10 cellular contexts compared by ENCODE assay signal in genomic region chr14:58281969-58282368, GRCh38. TPM values are rescaled to one million over a fixed set of nuclear protein-coding genes. Genes with fewer than 3 reads are reported as not detected.
DNase-seq lines count a peak whose midpoint lies in the region; ATAC-seq and TF ChIP-seq lines count a peak whose summit lies in the region.
"Had no signal": no experiment of that assay in that cellular context is flagged by ENCODE, and none has a peak within 500 bp of the region (broad histone marks: within the 10 kb centered on the region; RNA-seq: fewer than 3 reads in every experiment).

No MANE protein-coding gene starts in this region.

- H3K4me3 ChIP-seq in GM23338: no peak overlapping the region
- no peak overlapping the region for H3K4me3 ChIP-seq in right cardiac atrium (ENCODE audit: low read length)
- H3K4me3 ChIP-seq in skeletal muscle tissue (ENCODE audit: low read length in 3 of 3): no peak overlapping the region
- H3K4me3 ChIP-seq: ovary had no signal

- H3K9me3 ChIP-seq in right cardiac atrium (ENCODE audit: control insufficient read depth, low read length): no peaks in the 10 kb centered on the region
- H3K9me3 ChIP-seq in skeletal muscle tissue (ENCODE audit: control insufficient read depth in 3 of 3, low read length in 3 of 3): no peaks in the 10 kb centered on the region
- H3K9me3 ChIP-seq: ovary had no signal

- H4K20me1 ChIP-seq in GM23338 (replicated peaks; ENCODE audit: insufficient read depth): peaks cover 25% of the 10 kb centered on the region

- H3K9me2 ChIP-seq in GM23338 (ENCODE audit: insufficient read depth): no peaks in the 10 kb centered on the region

- 43% methylated on average over 3 of the region's 3 CpGs for WGBS in right cardiac atrium

- DNase-seq in GM23338 (ENCODE audit: low spot score): no peak
- no peak for DNase-seq in activated naive CD8-positive, alpha-beta T cell treated with anti-CD3 and anti-CD28 coated beads, Interleukin-2, amount 10 ng/mL, durations not matched to agents 7 days and 5 days
- no peak for DNase-seq in right cardiac atrium
- no peak for DNase-seq in HUDEP-2 (lab: John Stamatoyannopoulos, UW; ENCODE audit: unreplicated experiment in 76 of 76)
- no peak for DNase-seq in DMS153 treated with DMSO at 0.1 percent for 48 hours (lab: John Stamatoyannopoulos, UW; ENCODE audit: unreplicated experiment)
- no peak for DNase-seq in NAMALWA (ENCODE audit: low spot score)
- no peak for DNase-seq in NCI-H748 treated with DMSO at 0.1 percent for 48 hours (lab: John Stamatoyannopoulos, UW)
- DNase-seq: activated CD4-positive, alpha-beta T cell treated with anti-CD3 and anti-CD28 coated beads, Interleukin-2, amount 50 U/mL, for 1 hour; ovary had no signal

- no peak overlapping the region for H3K4me3 Mint-ChIP-seq in GM23338
- H3K4me3 Mint-ChIP-seq in activated naive CD8-positive, alpha-beta T cell treated with anti-CD3 and anti-CD28 coated beads, Interleukin-2, amount 10 ng/mL, durations not matched to agents 7 days and 5 days: peak overlapping the region; percentile 75

- no peaks in the 10 kb centered on the region for H3K9me3 Mint-ChIP-seq in GM23338
- H3K9me3 Mint-ChIP-seq in activated naive CD8-positive, alpha-beta T cell treated with anti-CD3 and anti-CD28 coated beads, Interleukin-2, amount 10 ng/mL, durations not matched to agents 7 days and 5 days: no peaks in the 10 kb centered on the region

- H3K36me3 ChIP-seq in GM23338 (ENCODE audit: insufficient read depth) (peaks cover 27% of the 10 kb centered on the region), skeletal muscle tissue (ENCODE audit: control insufficient read depth in 3 of 3, insufficient read depth in 3 of 3, low read length in 3 of 3) (peaks cover 2 to 32% (median 22%) of the 10 kb centered on the region in 3 donors)
- H3K36me3 ChIP-seq: ovary had no signal

- H3K4me1 ChIP-seq in GM23338 (ENCODE audit: insufficient read depth) (no peaks in the 10 kb centered on the region), right cardiac atrium (ENCODE audit: control insufficient read depth, insufficient read depth, low read length) (no peaks in the 10 kb centered on the region), skeletal muscle tissue (ENCODE audit: control insufficient read depth in 3 of 3, insufficient read depth in 3 of 3, low read length in 3 of 3) (peaks cover 19 to 36% (median 28%) of the 10 kb centered on the region in 3 donors)

- H3K27me3 ChIP-seq in GM23338 (ENCODE audit: insufficient read depth) (no peaks in the 10 kb centered on the region), right cardiac atrium (ENCODE audit: control insufficient read depth, insufficient read depth) (no peaks in the 10 kb centered on the region), skeletal muscle tissue (ENCODE audit: control insufficient read depth in 3 of 3, insufficient read depth in 3 of 3, low read length in 3 of 3) (no peaks in the 10 kb centered on the region)
- H3K27me3 ChIP-seq: ovary had no signal

- no peak for TF ChIP-seq CTCF in GM23338 (conservative IDR thresholded peaks at IDR 0.05; ENCODE audit: low read depth in 2 of 2)

- H3F3A ChIP-seq in GM23338 (replicated peaks; ENCODE audit: low read depth): no peaks in the 10 kb centered on the region

- peaks cover 98% of the 10 kb centered on the region for H3K79me2 ChIP-seq in GM23338 (replicated peaks; ENCODE audit: insufficient read depth)

- intact Hi-C loops in right cardiac atrium (cut with DNase I): no loop called here

- H3K27me3 Mint-ChIP-seq in GM23338 (ENCODE audit: insufficient read depth, low read depth, poor library complexity): no peaks in the 10 kb centered on the region
- no peaks in the 10 kb centered on the region for H3K27me3 Mint-ChIP-seq in activated naive CD8-positive, alpha-beta T cell treated with anti-CD3 and anti-CD28 coated beads, Interleukin-2, amount 10 ng/mL, durations not matched to agents 7 days and 5 days

- H3K36me3 Mint-ChIP-seq in GM23338 (ENCODE audit: low read depth): peaks cover 61% of the 10 kb centered on the region
- peaks cover 49% of the 10 kb centered on the region for H3K36me3 Mint-ChIP-seq in activated naive CD8-positive, alpha-beta T cell treated with anti-CD3 and anti-CD28 coated beads, Interleukin-2, amount 10 ng/mL, durations not matched to agents 7 days and 5 days

- no peaks in the 10 kb centered on the region for H3K4me1 Mint-ChIP-seq in GM23338
- peaks cover 33% of the 10 kb centered on the region for H3K4me1 Mint-ChIP-seq in activated naive CD8-positive, alpha-beta T cell treated with anti-CD3 and anti-CD28 coated beads, Interleukin-2, amount 10 ng/mL, durations not matched to agents 7 days and 5 days

- H3K27ac ChIP-seq in GM23338 (ENCODE audit: low read depth) (no peak overlapping the region), right cardiac atrium (ENCODE audit: low read length) (peak overlapping the region; percentile 85), skeletal muscle tissue (ENCODE audit: low read depth, low read length) (peak overlapping the region; percentile 67)

- peak overlapping the region; percentile 43; the same call in 1 of the 2 replicates for H3K27ac Mint-ChIP-seq in GM23338
- H3K27ac Mint-ChIP-seq in activated naive CD8-positive, alpha-beta T cell treated with anti-CD3 and anti-CD28 coated beads, Interleukin-2, amount 10 ng/mL, durations not matched to agents 7 days and 5 days: peak overlapping the region; percentile 91

- no peak overlapping the region for H2AFZ ChIP-seq in GM23338

- no peak overlapping the region for H3K4me2 ChIP-seq in GM23338

- POLR2A ChIA-PET in activated naive CD8-positive, alpha-beta T cell treated with anti-CD3 and anti-CD28 coated beads, Interleukin-2, amount 10 ng/mL, durations not matched to agents 7 days and 5 days (lab: Charles Lee): interaction anchor here (1.1 kb wide), 1 partner anchor 16 kb away, joined by 4 read pairs; no protein-coding TSS in a partner anchor

- H3K9ac ChIP-seq in skeletal muscle tissue (ENCODE audit: low read depth in 1 of 3, low read length in 3 of 3): no peak overlapping the region

- ATAC-seq in GM23338: no peak
- no peak for ATAC-seq in activated naive CD8-positive, alpha-beta T cell treated with anti-CD3 and anti-CD28 coated beads, Interleukin-2, amount 10 ng/mL, durations not matched to agents 7 days and 5 days (ENCODE audit: low read depth)
- no peak for ATAC-seq in right cardiac atrium

TF ChIP-seq in GM23338, 12 proteins besides CTCF, POLR2A, EP300 and RAD21 (continues in another document):
- TF ChIP-seq EZH2phosphoT487 (IDR thresholded peaks at IDR 0.05; ENCODE audit: unreplicated experiment) (no peak), JUNB (IDR thresholded peaks at IDR 0.05; ENCODE audit: unreplicated experiment) (no peak), ZNF114 (CRISPR knock-in tag; IDR thresholded peaks at IDR 0.05) (no peak), ZNF331 (CRISPR knock-in tag; IDR thresholded peaks at IDR 0.05; ENCODE audit: low read depth) (no peak), POLR2AphosphoS5 (IDR thresholded peaks at IDR 0.05; ENCODE audit: low read depth) (no peak), STAT1 (IDR thresholded peaks at IDR 0.05; ENCODE audit: unreplicated experiment) (no peak), REST (IDR thresholded peaks at IDR 0.05; ENCODE audit: unreplicated experiment) (no peak), ETS1 (IDR thresholded peaks at IDR 0.05) (no peak)

RNA-seq across cellular contexts. Expression of gene ARID4A, which starts 16.4 kb away (rescaled TPM):
- 9.1 and 14.1 TPM in 2 replicates for total RNA-seq in GM23338 (2014; rRNA removed; shearing (Covaris generic))
- polyA plus RNA-seq in GM23338 (2016; fragmentation: Nextera tagmentation; extraction: Ambion mirVana) (10.8 and 25.4 TPM in 2 replicates), right cardiac atrium (8.3 TPM)
- total RNA-seq in activated naive CD8-positive, alpha-beta T cell treated with anti-CD3 and anti-CD28 coated beads, Interleukin-2, amount 10 ng/mL, durations not matched to agents 7 days and 5 days: 10 to 100 TPM; 51.4 to 53.2 TPM
- total RNA-seq in right cardiac atrium (10 to 100 TPM; 17.1 to 26.1 (median 18.1) TPM), skeletal muscle tissue (17.7 TPM)

RNA-seq across cellular contexts. Expression of gene PSMA3, which starts 37.3 kb away (rescaled TPM):
- total RNA-seq in GM23338 (2014; rRNA removed; shearing (Covaris generic)): 184 and 249 TPM in 2 replicates
- polyA plus RNA-seq in GM23338 (2016; fragmentation: Nextera tagmentation; extraction: Ambion mirVana) (677 and 691 TPM in 2 replicates), right cardiac atrium (159 TPM)
- total RNA-seq in activated naive CD8-positive, alpha-beta T cell treated with anti-CD3 and anti-CD28 coated beads, Interleukin-2, amount 10 ng/mL, durations not matched to agents 7 days and 5 days: 100 to 1,000 TPM; 189 to 203 TPM
- total RNA-seq in right cardiac atrium (100 to 1,000 TPM; 112 to 147 (median 124) TPM), skeletal muscle tissue (39.1 TPM)
